19 cellular contexts compared by ENCODE assay signal in the genomic region with DNA sequence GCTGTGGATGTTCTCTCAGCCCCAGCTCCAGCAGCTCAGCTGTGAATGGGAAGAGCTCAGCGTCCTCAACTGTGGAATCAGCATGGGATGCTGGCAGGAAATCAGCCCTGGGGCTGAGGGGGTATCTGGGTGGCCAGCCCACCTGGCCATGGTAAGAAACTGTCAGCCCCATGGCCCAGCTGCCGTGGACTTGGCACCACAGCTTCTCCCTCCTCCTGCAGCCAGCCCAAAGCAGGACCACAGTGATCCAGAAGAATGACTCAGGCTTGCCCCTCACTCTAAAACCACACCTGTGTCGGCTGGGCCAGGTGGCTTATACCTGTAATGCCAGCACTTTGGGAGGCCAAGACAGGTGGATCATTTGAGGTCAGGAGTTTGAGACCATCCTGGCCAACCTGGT. TPM values are rescaled to one million over a fixed set of nuclear protein-coding genes. Genes with fewer than 3 reads are reported as not detected.
DNase-seq lines count a peak whose midpoint lies in the region; ATAC-seq and TF ChIP-seq lines count a peak whose summit lies in the region.
"Had no signal": no experiment of that assay in that cellular context is flagged by ENCODE, and none has a peak within 500 bp of the region (broad histone marks: within the 10 kb centered on the region; RNA-seq: fewer than 3 reads in every experiment).

No MANE protein-coding gene starts in this region.

- peaks cover 19% of the 10 kb centered on the region for H3K36me3 Mint-ChIP-seq in activated T-cell treated with anti-CD3 and anti-CD28 coated beads, Interleukin-2, amount 50 U/mL, for 24 hours (ENCODE audit: low read depth)
- H3K36me3 Mint-ChIP-seq in chondrocyte (ENCODE audit: low read depth) = peaks cover 5% of the 10 kb centered on the region

- no peak for TF ChIP-seq CTCF in chondrocyte (IDR thresholded peaks at IDR 0.05)

- no peak overlapping the region for H3K4me3 Mint-ChIP-seq in activated T-cell treated with anti-CD3 and anti-CD28 coated beads, Interleukin-2, amount 50 U/mL, for 24 hours
- H3K4me3 Mint-ChIP-seq in chondrocyte (ENCODE audit: unreplicated experiment) = no peak overlapping the region
- H3K4me3 Mint-ChIP-seq: CD4-positive, CD25-positive, alpha-beta regulatory T cell had no signal

- no peaks in the 10 kb centered on the region for H3K9me3 Mint-ChIP-seq in activated T-cell treated with anti-CD3 and anti-CD28 coated beads, Interleukin-2, amount 50 U/mL, for 24 hours
- no peaks in the 10 kb centered on the region for H3K9me3 Mint-ChIP-seq in chondrocyte (ENCODE audit: low read depth)

- H3K27ac Mint-ChIP-seq in activated T-cell treated with anti-CD3 and anti-CD28 coated beads, Interleukin-2, amount 50 U/mL, for 24 hours = no peak overlapping the region
- no peak overlapping the region for H3K27ac Mint-ChIP-seq in chondrocyte (ENCODE audit: unreplicated experiment)

- peak; percentile 22 for DNase-seq in activated T-cell treated with anti-CD3 and anti-CD28 coated beads, Interleukin-2, amount 50 U/mL, for 24 hours
- no peak for DNase-seq in activated T-cell treated with anti-CD3 and anti-CD28 coated beads, Interleukin-2, amount 50 U/mL, for 48 hours
- DNase-seq in chondrocyte (ENCODE audit: low spot score) (peak; percentile 39), islet precursor cell (peak; percentile 32), sciatic nerve (ENCODE audit: low spot score) (peak; percentile 35), CD1c-positive myeloid dendritic cell (ENCODE audit: extremely low spot score) (no peak), EL (no peak)
- no peak for DNase-seq in activated naive CD4-positive, alpha-beta T cell (lab: John Stamatoyannopoulos, UW)
- DNase-seq: BE2C; CD4-positive, CD25-positive, alpha-beta regulatory T cell; H7; NCI-H1092; NCI-H1417 treated with DMSO at 0.1 percent for 48 hours; NCI-H1694 treated with DMSO at 0.1 percent for 48 hours; NCI-H2081; NCI-H2227 treated with DMSO at 0.1 percent for 48 hours; NCI-H510A; NCI-H69; SHP77 had no signal

- no peak for ATAC-seq in sciatic nerve

- intact Hi-C loops in sciatic nerve (cut with DNase I) = loop anchor here (5.0 kb wide), 1 partner anchor 47 kb away; no protein-coding TSS in a partner anchor

- peaks cover 7% of the 10 kb centered on the region for H3K4me1 Mint-ChIP-seq in activated T-cell treated with anti-CD3 and anti-CD28 coated beads, Interleukin-2, amount 50 U/mL, for 24 hours (ENCODE audit: low read depth)
- peaks cover 4% of the 10 kb centered on the region for H3K4me1 Mint-ChIP-seq in chondrocyte (ENCODE audit: low read depth)

- H3K27me3 Mint-ChIP-seq in activated T-cell treated with anti-CD3 and anti-CD28 coated beads, Interleukin-2, amount 50 U/mL, for 24 hours = no peaks in the 10 kb centered on the region
- no peaks in the 10 kb centered on the region for H3K27me3 Mint-ChIP-seq in chondrocyte (ENCODE audit: low read depth)
- H3K27me3 Mint-ChIP-seq: CD4-positive, CD25-positive, alpha-beta regulatory T cell had no signal

RNA-seq across cellular contexts. Expression of a gene that starts 48.0 kb away (rescaled TPM):
- total RNA-seq in chondrocyte = 76.8 to 95.5 TPM (median 77.1 TPM) in 3 replicates
- 60.0 TPM for total RNA-seq in sciatic nerve

RNA-seq across cellular contexts. Expression of a gene that starts 59.2 kb away (rescaled TPM):
- total RNA-seq in chondrocyte = 16.3 to 17.6 TPM (median 16.8 TPM) in 3 replicates
- total RNA-seq in sciatic nerve = 55.0 TPM

Comparison
In these comparisons a context has a peak if more than half of its experiments do, and no peak if none do; other contexts are left out.
1. DNase-seq: peak in activated T-cell treated with anti-CD3 and anti-CD28 coated beads, Interleukin-2, amount 50 U/mL, for 24 hours (single experiment), chondrocyte (single experiment), islet precursor cell (single experiment) and sciatic nerve (single experiment); none in activated T-cell treated with anti-CD3 and anti-CD28 coated beads, Interleukin-2, amount 50 U/mL, for 48 hours (0 of 2), activated naive CD4-positive, alpha-beta T cell (0 of 4), CD1c-positive myeloid dendritic cell (single experiment) and EL (single experiment).